32 cellular contexts compared by ENCODE assay signal in genomic region chr3:83150896-83151295, GRCh38.
A peak's percentile ranks its signal among the peaks of the same experiment; 100 is the strongest.
DNase-seq lines count a peak whose midpoint lies in the region; ATAC-seq, FAIRE-seq and TF ChIP-seq lines count a peak whose summit lies in the region.
"Had no signal": no experiment of that assay in that cellular context is flagged by ENCODE, and none has a peak within 500 bp of the region (broad histone marks: within the 10 kb centered on the region; RNA-seq: fewer than 3 reads in every experiment).

No MANE protein-coding gene starts in this region.

- TF ChIP-seq POLR2A in right lobe of liver (IDR thresholded peaks at IDR 0.05): no peak
- TF ChIP-seq POLR2A in HepG2 (IDR thresholded peaks at IDR 0.05; ENCODE audit: insufficient read depth in 1 of 2, low read depth in 2 of 2, low read length in 2 of 2): no peak

- H3K36me3 Mint-ChIP-seq in activated CD4-positive, alpha-beta T cell treated with anti-CD3 and anti-CD28 coated beads for 36 hours (ENCODE audit: low read depth): no peaks in the 10 kb centered on the region
- H3K36me3 Mint-ChIP-seq: CD14-positive monocyte; CD4-positive, alpha-beta memory T cell; CD4-positive, CD25-positive, alpha-beta regulatory T cell; CD8-positive, alpha-beta memory T cell; CD8-positive, alpha-beta T cell had no signal

- no peaks in the 10 kb centered on the region for H3K79me2 ChIP-seq in HepG2 (ENCODE audit: insufficient read depth, low read length)

- no peaks in the 10 kb centered on the region for H4K20me1 ChIP-seq in HepG2 (ENCODE audit: insufficient read depth, low read length)
- H4K20me1 ChIP-seq: BLaER1; BLaER1 treated with 17β-estradiol and CSF1 and Interleukin-3, amounts not matched to agents 10 nM and 100 nM had no signal

- H3K9ac ChIP-seq in HepG2 (ENCODE audit: insufficient read depth, low read depth, low read length): no peak overlapping the region
- H3K9ac ChIP-seq: BLaER1; BLaER1 treated with 17β-estradiol and CSF1 and Interleukin-3, amounts not matched to agents 10 nM and 100 nM had no signal

- CTCF ChIA-PET in HepG2 (lab: Yijun Ruan, JAX; ENCODE audit: low intra/inter-chr PET ratio, low total read pairs): no interaction called here
- CTCF ChIA-PET in activated CD4-positive, alpha-beta T cell treated with anti-CD3 and anti-CD28 coated beads for 36 hours (lab: Charles Lee): no interaction called here

- H3K9me3 ChIP-seq in right lobe of liver (no peaks in the 10 kb centered on the region), HepG2 (ENCODE audit: low read length) (no peaks in the 10 kb centered on the region)
- H3K9me3 ChIP-seq: A549; BE2C; BLaER1; BLaER1 treated with 17β-estradiol and CSF1 and Interleukin-3, amounts not matched to agents 10 nM and 100 nM; Caco-2 had no signal

- H3K4me3 ChIP-seq in right lobe of liver: no peak overlapping the region
- no peak overlapping the region for H3K4me3 ChIP-seq in HepG2 (replicated peaks in 1 of 3; ENCODE audit: insufficient read depth in 1 of 3, low read depth in 2 of 3, low read length in 3 of 3)
- H3K4me3 ChIP-seq: A549; BLaER1; BLaER1 treated with 17β-estradiol and CSF1 and Interleukin-3, amounts not matched to agents 10 nM and 100 nM had no signal

- no peak for FAIRE-seq in HepG2 (lab: Jason Lieb, UNC)
- FAIRE-seq: A204.1, A549 had no signal

- TF ChIP-seq RAD21 in HepG2 (CRISPR knock-in tag; IDR thresholded peaks at IDR 0.05): no peak

- no peaks in the 10 kb centered on the region for H3K4me1 Mint-ChIP-seq in activated CD4-positive, alpha-beta T cell treated with anti-CD3 and anti-CD28 coated beads for 36 hours
- H3K4me1 Mint-ChIP-seq: B cell; CD14-positive monocyte; CD4-positive, alpha-beta memory T cell; CD4-positive, CD25-positive, alpha-beta regulatory T cell; CD8-positive, alpha-beta memory T cell had no signal

- H3K27ac Mint-ChIP-seq in activated CD4-positive, alpha-beta T cell treated with anti-CD3 and anti-CD28 coated beads for 36 hours: no peak overlapping the region
- H3K27ac Mint-ChIP-seq: B cell; CD14-positive monocyte; CD4-positive, alpha-beta memory T cell; CD4-positive, alpha-beta T cell; CD4-positive, CD25-positive, alpha-beta regulatory T cell; CD8-positive, alpha-beta memory T cell; CD8-positive, alpha-beta T cell had no signal

- 39% methylated on average over 2 of the region's 2 CpGs for WGBS in right lobe of liver (ENCODE audit: insufficient coverage, low coverage, low lambda C conversion rate, missing lambda C conversion rate)
- 29% methylated on average over 2 of the region's 2 CpGs for WGBS in HepG2 (ENCODE audit: low lambda C conversion rate)

- intact Hi-C loops in right lobe of liver (cut with DNase I): no loop called here
- intact Hi-C loops in HepG2 (cut with micrococcal nuclease; ENCODE audit: unreplicated experiment): no loop called here
- intact Hi-C loops in activated CD4-positive, alpha-beta T cell treated with anti-CD3 and anti-CD28 coated beads for 36 hours (cut with DNase I, micrococcal nuclease): no loop called here

- H3K27ac ChIP-seq in right lobe of liver: no peak overlapping the region
- no peak overlapping the region for H3K27ac ChIP-seq in HepG2 (ENCODE audit: extremely low read length, insufficient read depth, low read length)
- H3K27ac ChIP-seq: 22Rv1; A549; BLaER1; BLaER1 treated with 17β-estradiol and CSF1 and Interleukin-3, amounts not matched to agents 10 nM and 100 nM; C4-2B had no signal

- ATAC-seq in right lobe of liver (peak in 3 of 4 donors; percentile 44 to 68 (median 54)), HepG2 (no peak), left lobe of liver (peak; percentile 83)
- ATAC-seq in activated CD4-positive, alpha-beta T cell treated with anti-CD3 and anti-CD28 coated beads for 36 hours: no peak
- ATAC-seq: A549; CD8-positive, alpha-beta T cell had no signal

- H2AFZ ChIP-seq in HepG2 (ENCODE audit: low read length): no peak overlapping the region

- H3K27me3 ChIP-seq in right lobe of liver: no peaks in the 10 kb centered on the region
- H3K27me3 ChIP-seq in HepG2 (ENCODE audit: control insufficient read depth in 1 of 2, insufficient read depth in 2 of 2, low read length in 2 of 2): no peaks in the 10 kb centered on the region
- H3K27me3 ChIP-seq: BE2C; BLaER1; BLaER1 treated with 17β-estradiol and CSF1 and Interleukin-3, amounts not matched to agents 10 nM and 100 nM had no signal

- no peaks in the 10 kb centered on the region for H3K27me3 Mint-ChIP-seq in activated CD4-positive, alpha-beta T cell treated with anti-CD3 and anti-CD28 coated beads for 36 hours
- H3K27me3 Mint-ChIP-seq: B cell; CD4-positive, alpha-beta memory T cell; CD4-positive, alpha-beta T cell; CD4-positive, CD25-positive, alpha-beta regulatory T cell; CD8-positive, alpha-beta memory T cell had no signal

- POLR2A ChIA-PET in HepG2 (lab: Yijun Ruan, JAX): no interaction called here
- POLR2A ChIA-PET in activated CD4-positive, alpha-beta T cell treated with anti-CD3 and anti-CD28 coated beads for 36 hours (lab: Charles Lee): no interaction called here

- no TSS peak for BruUV-seq in HepG2 (replicated peaks; lab: Mats Ljungman, UMichigan)

- peaks cover 6% of the 10 kb centered on the region for H3K9me3 Mint-ChIP-seq in activated CD4-positive, alpha-beta T cell treated with anti-CD3 and anti-CD28 coated beads for 36 hours (ENCODE audit: low read depth)

- TF ChIP-seq EP300 in HepG2 (IDR thresholded peaks at IDR 0.05; ENCODE audit: low read depth in 2 of 2, low read length in 2 of 2) (no peak), HepG2 (CRISPR knock-in tag; IDR thresholded peaks at IDR 0.05; ENCODE audit: borderline replicate concordance) (no peak)

- DNase-seq in right lobe of liver (no peak), HepG2 (ENCODE audit: low spot score) (no peak), left lobe of liver (ENCODE audit: low spot score) (no peak)
- no peak for DNase-seq in activated CD4-positive, alpha-beta T cell treated with anti-CD3 and anti-CD28 coated beads for 36 hours
- DNase-seq: 8988T; ACHN; AML-193; BE2C; C1 segment of cervical spinal cord; Caco-2; Calu3; CD4-positive, alpha-beta memory T cell; CD4-positive, alpha-beta T cell; CD4-positive, CD25-positive, alpha-beta regulatory T cell; CD8-positive, alpha-beta memory T cell; CD8-positive, alpha-beta T cell; COR-L47; DMS 273 treated with DMSO at 0.1 percent for 48 hours; DMS153; DMS53; DMS79; DMS79 treated with DMSO at 0.1 percent for 48 hours; DND-41; EL had no signal

- in situ Hi-C loops in HepG2 (cut with HindIII; ENCODE audit: extremely low pct_ligation_motif_present, low pct_unique_long_range_greater_than_20kb): no loop called here

- H3K4me1 ChIP-seq in right lobe of liver: no peaks in the 10 kb centered on the region
- H3K4me1 ChIP-seq in HepG2 (ENCODE audit: insufficient read depth, low read length): no peaks in the 10 kb centered on the region
- H3K4me1 ChIP-seq: A549, BE2C, Caco-2 had no signal

- TF ChIP-seq CTCF in right lobe of liver (IDR thresholded peaks at IDR 0.05): no peak
- no peak for TF ChIP-seq CTCF in HepG2 (CRISPR knock-in tag; IDR thresholded peaks at IDR 0.05)

- H3K4me2 ChIP-seq in HepG2 (ENCODE audit: low read depth, low read length): no peak overlapping the region
- H3K4me2 ChIP-seq: A549; BLaER1; BLaER1 treated with 17β-estradiol and CSF1 and Interleukin-3, amounts not matched to agents 10 nM and 100 nM had no signal

- no peak overlapping the region for H3K4me3 Mint-ChIP-seq in activated CD4-positive, alpha-beta T cell treated with anti-CD3 and anti-CD28 coated beads for 36 hours
- H3K4me3 Mint-ChIP-seq: B cell; CD14-positive monocyte; CD4-positive, alpha-beta memory T cell; CD4-positive, alpha-beta T cell; CD4-positive, CD25-positive, alpha-beta regulatory T cell; CD8-positive, alpha-beta memory T cell; CD8-positive, alpha-beta T cell had no signal

- no peaks in the 10 kb centered on the region for H3K36me3 ChIP-seq in right lobe of liver
- H3K36me3 ChIP-seq in HepG2 (replicated peaks in 1 of 2; ENCODE audit: control insufficient read depth in 1 of 2, insufficient read depth in 2 of 2, low read length in 2 of 2): no peaks in the 10 kb centered on the region
- H3K36me3 ChIP-seq: BE2C; BLaER1; BLaER1 treated with 17β-estradiol and CSF1 and Interleukin-3, amounts not matched to agents 10 nM and 100 nM had no signal

TF ChIP-seq in HepG2, 621 proteins besides CTCF, POLR2A, EP300 and RAD21:
- TF ChIP-seq NR2C2 (CRISPR knock-in tag; IDR thresholded peaks at IDR 0.05; ENCODE audit: borderline replicate concordance) (no peak), ZHX1 (CRISPR knock-in tag; IDR thresholded peaks at IDR 0.05; ENCODE audit: low read depth) (no peak), TEF (CRISPR knock-in tag; IDR thresholded peaks at IDR 0.05) (no peak), ZNF580 (CRISPR knock-in tag; IDR thresholded peaks at IDR 0.05; ENCODE audit: borderline replicate concordance, low read depth) (no peak), ZNF772 (CRISPR knock-in tag; IDR thresholded peaks at IDR 0.05) (no peak), SP2 (CRISPR knock-in tag; IDR thresholded peaks at IDR 0.05) (no peak), ZNF17 (CRISPR knock-in tag; IDR thresholded peaks at IDR 0.05) (no peak)

Comparison
In these comparisons a context has a peak if more than half of its experiments do, and no peak if none do; other contexts are left out.
1. ATAC-seq: peak in right lobe of liver (3 of 4) and left lobe of liver (single experiment); none in HepG2 (single experiment) and activated CD4-positive, alpha-beta T cell treated with anti-CD3 and anti-CD28 coated beads for 36 hours (single experiment).